In genomic region chr1:35851175-35851869, GRCh38 we compare ENCODE assay signal across 16 cellular contexts. TPM values are rescaled to one million over a fixed set of nuclear protein-coding genes. Genes with fewer than 3 reads are reported as not detected.
DNase-seq lines count a peak whose midpoint lies in the region; ATAC-seq and TF ChIP-seq lines count a peak whose summit lies in the region.
"Had no signal": no experiment of that assay in that cellular context is flagged by ENCODE, and none has a peak within 500 bp of the region (broad histone marks: within the 10 kb centered on the region; RNA-seq: fewer than 3 reads in every experiment).

No MANE protein-coding gene starts in this region.

- TF ChIP-seq CTCF in breast epithelium (IDR thresholded peaks at IDR 0.05) (no peak), MCF 10A (IDR thresholded peaks at IDR 0.05; ENCODE audit: unreplicated experiment) (no peak), gastroesophageal sphincter (IDR thresholded peaks at IDR 0.05) (no peak), omental fat pad (IDR thresholded peaks at IDR 0.05) (no peak), GM13976 (IDR thresholded peaks at IDR 0.05; ENCODE audit: borderline replicate concordance, control extremely low read depth, extremely low read depth, insufficient read depth, missing control alignments) (no peak)

- TF ChIP-seq POLR2A in breast epithelium (IDR thresholded peaks at IDR 0.05) = no peak
- no peak for TF ChIP-seq POLR2A in gastroesophageal sphincter (IDR thresholded peaks at IDR 0.05)

- no peak overlapping the region for H3K4ac ChIP-seq in neuronal stem cell (ENCODE audit: low read length)

- H3K27me3 Mint-ChIP-seq in MCF 10A (ENCODE audit: insufficient read depth, unreplicated experiment) = no peaks in the 10 kb centered on the region
- H3K27me3 Mint-ChIP-seq: activated B cell treated with CpG ODN at 0.5 μM for 24 hours; activated T-cell treated with anti-CD3 and anti-CD28 coated beads, Interleukin-2, amount 50 U/mL, for 24 hours; memory B cell had no signal

- no peak overlapping the region for H2BK120ac ChIP-seq in neuronal stem cell (ENCODE audit: low read depth, low read length)

- peak overlapping the region; percentile 56 to 61 for H3K27ac ChIP-seq in breast epithelium
- peak overlapping the region; percentile 79 to 83 (median 82) for H3K27ac ChIP-seq in gastroesophageal sphincter
- no peak overlapping the region for H3K27ac ChIP-seq in neuronal stem cell (replicated peaks; ENCODE audit: low read length)

- POLR2A ChIA-PET in MCF 10A (lab: Yijun Ruan, JAX) = interaction anchor here (0.5 to 0.6 kb wide), 2 partner anchors 74 to 404 kb away, joined by 3 to 4 read pairs; no protein-coding TSS in a partner anchor

- CTCF ChIA-PET in MCF 10A (lab: Yijun Ruan, JAX) = interaction anchor here (0.5 to 0.6 kb wide), 2 partner anchors 53 to 168 kb away, joined by 3 to 5 read pairs; no protein-coding TSS in a partner anchor

- no peak overlapping the region for H2AK5ac ChIP-seq in neuronal stem cell (ENCODE audit: low read depth, low read length)

- ATAC-seq in gastroesophageal sphincter (peak; percentile 86), omental fat pad (ENCODE audit: low FRiP score) (peak; percentile 55)

- H3K18ac ChIP-seq in neuronal stem cell (ENCODE audit: low read length) = no peak overlapping the region

- no peak overlapping the region for H3K4me2 ChIP-seq in neuronal stem cell (ENCODE audit: insufficient read depth, low read length, poor library complexity, severe bottlenecking)

- H3K9ac ChIP-seq in neuronal stem cell (ENCODE audit: low read depth, low read length, poor library complexity) = no peak overlapping the region

- H3K4me3 ChIP-seq in breast epithelium (no peak overlapping the region), gastroesophageal sphincter (no peak overlapping the region), neuronal stem cell (ENCODE audit: low read length in 2 of 2) (no peak overlapping the region)

- in situ Hi-C loops in GM13976 (cut with MboI; ENCODE audit: low sequenced_read_pairs, unreplicated experiment) = no loop called here

- H3K79me1 ChIP-seq in neuronal stem cell (ENCODE audit: low read depth, low read length) = no peaks in the 10 kb centered on the region

- H4K91ac ChIP-seq in neuronal stem cell (ENCODE audit: low read depth, low read length, poor library complexity) = no peak overlapping the region

- no TSS peak for BruUV-seq in MCF 10A (replicated peaks; lab: Mats Ljungman, UMichigan)

- H3K9me3 Mint-ChIP-seq in MCF 10A (ENCODE audit: unreplicated experiment) = no peaks in the 10 kb centered on the region
- H3K9me3 Mint-ChIP-seq: activated B cell treated with CpG ODN at 0.5 μM for 24 hours; activated T-cell treated with anti-CD3 and anti-CD28 coated beads, Interleukin-2, amount 50 U/mL, for 24 hours; memory B cell had no signal

- H3K36me3 ChIP-seq in breast epithelium (no peaks in the 10 kb centered on the region), gastroesophageal sphincter (peaks cover 0 to 53% of the 10 kb centered on the region in 2 donors), neuronal stem cell (replicated peaks in 1 of 2; ENCODE audit: control insufficient read depth in 2 of 2, insufficient read depth in 2 of 2, low read length in 2 of 2) (peaks cover 19 to 89% of the 10 kb centered on the region in 2 donors)

- H3K23ac ChIP-seq in neuronal stem cell (ENCODE audit: low read depth, low read length, poor library complexity) = no peak overlapping the region

- H3K9me3 ChIP-seq in breast epithelium (no peaks in the 10 kb centered on the region), gastroesophageal sphincter (no peaks in the 10 kb centered on the region), neuronal stem cell (replicated peaks in 1 of 2; ENCODE audit: control insufficient read depth in 2 of 2, insufficient read depth in 1 of 2, low read depth in 1 of 2, low read length in 2 of 2) (no peaks in the 10 kb centered on the region)

- H3K4me1 ChIP-seq in breast epithelium (no peaks in the 10 kb centered on the region), gastroesophageal sphincter (peaks cover 14 to 57% (median 19%) of the 10 kb centered on the region in 3 donors), neuronal stem cell (ENCODE audit: control insufficient read depth in 2 of 2, insufficient read depth in 1 of 2, low read depth in 1 of 2, low read length in 2 of 2) (peaks cover 0 to 7% of the 10 kb centered on the region in 2 donors)

- TF ChIP-seq EP300 in gastroesophageal sphincter (IDR thresholded peaks at IDR 0.05) = no peak

- WGBS in gastroesophageal sphincter (ENCODE audit: low coverage in 1 of 2), 2 donors = 11 to 34% methylated on average over 3 of the region's 3 CpGs
- WGBS in neuronal stem cell (ENCODE audit: extremely low coverage in 2 of 2, insufficient read length in 2 of 2, insufficient replicate concordance in 1 of 2), 2 donors = no CpG with 5 or more reads among the region's 3 CpGs

- H2BK12ac ChIP-seq in neuronal stem cell (ENCODE audit: low read length) = no peak overlapping the region

- no peaks in the 10 kb centered on the region for H3K4me1 Mint-ChIP-seq in MCF 10A (ENCODE audit: insufficient read depth, unreplicated experiment)

- no peak overlapping the region for H4K8ac ChIP-seq in neuronal stem cell (ENCODE audit: low read depth, low read length)

- intact Hi-C loops in breast epithelium (cut with DNase I; ENCODE audit: low total_unique reads) = no loop called here
- intact Hi-C loops in MCF 10A (cut with micrococcal nuclease) = no loop called here

- H2BK5ac ChIP-seq in neuronal stem cell (ENCODE audit: low read length) = no peak overlapping the region

- H3K4me3 Mint-ChIP-seq in MCF 10A (ENCODE audit: unreplicated experiment) = no peak overlapping the region
- H3K4me3 Mint-ChIP-seq: activated B cell treated with CpG ODN at 0.5 μM for 24 hours; activated T-cell treated with anti-CD3 and anti-CD28 coated beads, Interleukin-2, amount 50 U/mL, for 24 hours; memory B cell had no signal

- H2AFZ ChIP-seq in neuronal stem cell (ENCODE audit: low read length) = no peak overlapping the region

- no peak overlapping the region for H3K14ac ChIP-seq in neuronal stem cell (ENCODE audit: low read length)

- no peak overlapping the region for H2BK15ac ChIP-seq in neuronal stem cell (ENCODE audit: low read length)

- peaks cover 34% of the 10 kb centered on the region for H3K36me3 Mint-ChIP-seq in MCF 10A (ENCODE audit: insufficient read depth, unreplicated experiment)

- no peak overlapping the region for H3K27ac Mint-ChIP-seq in MCF 10A (ENCODE audit: low read depth, unreplicated experiment)
- H3K27ac Mint-ChIP-seq: activated B cell treated with CpG ODN at 0.5 μM for 24 hours; activated T-cell treated with anti-CD3 and anti-CD28 coated beads, Interleukin-2, amount 50 U/mL, for 24 hours; memory B cell had no signal

- no peak for DNase-seq in breast epithelium (ENCODE audit: low spot score in 2 of 2)
- no peak for DNase-seq in MCF 10A (ENCODE audit: unreplicated experiment)
- no peak for DNase-seq in omental fat pad (ENCODE audit: low spot score)
- DNase-seq in NCI-H510A (lab: John Stamatoyannopoulos, UW) = no peak
- no peak for DNase-seq in GM13976 (ENCODE audit: low spot score)
- no peak for DNase-seq in neuronal stem cell (ENCODE audit: low spot score)
- DNase-seq in HUDEP-2 (lab: John Stamatoyannopoulos, UW; ENCODE audit: unreplicated experiment in 76 of 76) = no peak
- DNase-seq: activated B cell treated with CpG ODN at 0.5 μM for 24 hours; activated T-cell treated with anti-CD3 and anti-CD28 coated beads, Interleukin-2, amount 50 U/mL, for 24 hours; DND-41; glutamatergic neuron; NCI-H1048; NCI-H526; SHP77 had no signal

- H3K27me3 ChIP-seq in breast epithelium = no peaks in the 10 kb centered on the region
- H3K27me3 ChIP-seq in gastroesophageal sphincter = no peaks in the 10 kb centered on the region
- H3K27me3 ChIP-seq in neuronal stem cell (ENCODE audit: control insufficient read depth in 3 of 3, insufficient read depth in 3 of 3, low read depth in 1 of 3, low read length in 3 of 3) = no peaks in the 10 kb centered on the region

RNA-seq across cellular contexts. Expression of gene AGO1, which starts 31.7 kb away (rescaled TPM):
- total RNA-seq in breast epithelium = 10 to 100 TPM; 22.3 to 26.1 (median 23.4) TPM
- total RNA-seq in MCF 10A (2022) = 13.5 and 15.7 TPM in 2 replicates
- 10 to 100 TPM; 19.5 to 39.5 (median 24.1) TPM for total RNA-seq in gastroesophageal sphincter
- 10 to 100 TPM; 20.5 to 25.1 (median 22.7) TPM for total RNA-seq in omental fat pad
- 9.7 TPM for polyA plus RNA-seq in neuronal stem cell (2013, experiment 1 of 2)
- polyA plus RNA-seq in neuronal stem cell (2013, experiment 2 of 2) = 10.2 TPM

RNA-seq across cellular contexts. Expression of gene AGO4, which starts 43.5 kb away (rescaled TPM):
- total RNA-seq in breast epithelium (10 to 100 TPM; 20.0 to 27.4 (median 22.4) TPM), MCF 10A (2022) (5.2 and 14.6 TPM in 2 replicates), gastroesophageal sphincter (10 to 100 TPM; 25.0 to 45.5 (median 31.1) TPM), omental fat pad (10 to 100 TPM in 3 of 4 donors, 1 to 10 TPM in 1; 9.2 to 28.2 (median 18.4) TPM)
- 13.1 TPM for polyA plus RNA-seq in neuronal stem cell (2013, experiment 1 of 2)
- 13.1 TPM for polyA plus RNA-seq in neuronal stem cell (2013, experiment 2 of 2)
